17 cellular contexts compared by ENCODE assay signal in the genomic region with DNA sequence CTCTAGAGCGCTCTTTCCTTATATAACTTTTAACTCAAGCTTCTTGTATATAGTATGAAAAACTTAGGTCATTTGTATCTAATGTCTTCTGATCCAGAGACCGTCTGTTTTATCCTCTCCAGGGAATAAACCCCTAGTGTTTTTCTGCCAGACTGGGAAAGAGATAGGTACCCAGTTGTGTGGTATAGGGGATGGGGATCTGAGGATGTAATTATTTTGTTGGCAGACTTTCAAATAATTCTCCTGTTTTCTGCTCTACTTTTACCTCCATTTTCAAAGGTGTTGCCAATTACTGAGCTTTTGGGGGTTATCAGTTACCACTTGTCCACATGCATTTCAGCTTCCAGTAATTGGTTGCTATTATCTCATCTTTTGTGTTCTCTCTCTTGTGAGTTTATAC. TPM values are rescaled to one million over a fixed set of nuclear protein-coding genes. Genes with fewer than 3 reads are reported as not detected.
DNase-seq lines count a peak whose midpoint lies in the region; ATAC-seq lines count a peak whose summit lies in the region.
"Had no signal": no experiment of that assay in that cellular context is flagged by ENCODE, and none has a peak within 500 bp of the region (broad histone marks: within the 10 kb centered on the region; RNA-seq: fewer than 3 reads in every experiment).

No MANE protein-coding gene starts in this region.

- H3K36me3 Mint-ChIP-seq in T-helper 17 cell (ENCODE audit: low read depth) = peaks cover 4% of the 10 kb centered on the region

- H3K27me3 Mint-ChIP-seq in T-helper 17 cell = peaks cover 4% of the 10 kb centered on the region

- peak overlapping the region; percentile 62 for H3K27ac Mint-ChIP-seq in T-helper 17 cell
- H3K27ac Mint-ChIP-seq: CD8-positive, alpha-beta T cell; HFFc6; T-helper 2 cell treated with Interferon-gamma antibody and Interleukin-4, amounts not matched to agents 5 μg/mL and 100 μg/mL, for 36 hours had no signal

- no peaks in the 10 kb centered on the region for H3K4me1 Mint-ChIP-seq in T-helper 17 cell

- H3K9me3 ChIP-seq in T-helper 17 cell (ENCODE audit: control insufficient read depth, low read length, poor library complexity, severe bottlenecking) = no peaks in the 10 kb centered on the region

- DNase-seq in NCI-H2196 treated with DMSO at 0.1 percent for 48 hours (lab: John Stamatoyannopoulos, UW; ENCODE audit: unreplicated experiment) (peak; percentile 16), NCI-H2196 (lab: John Stamatoyannopoulos, UW; ENCODE audit: unreplicated experiment) (no peak), NCI-H1436 treated with DMSO at 0.1 percent for 48 hours (lab: John Stamatoyannopoulos, UW) (peak; percentile 90), NCI-H2171 (lab: John Stamatoyannopoulos, UW) (peak; percentile 66), T-helper 17 cell (no peak), SK-N-DZ (ENCODE audit: low spot score) (no peak)
- no peak for DNase-seq in stimulated activated CD4-positive, alpha-beta T cell treated with anti-CD3 and anti-CD28 coated beads, Interleukin-4, amount 100 ng/mL, for 1 hour
- DNase-seq: CD8-positive, alpha-beta T cell; EL; HFFc6; NCI-H1048; NCI-H226; NCI-H526 treated with DMSO at 0.1 percent for 48 hours; PC-3; SW 1271 had no signal

- ATAC-seq in T-helper 17 cell = no peak
- ATAC-seq in HG02763 (IDR thresholded peaks at IDR 0.05; ENCODE audit: unreplicated experiment) = no peak
- ATAC-seq: CD8-positive, alpha-beta T cell; PC-3 had no signal

- no peak overlapping the region for H3K4me3 Mint-ChIP-seq in T-helper 17 cell
- H3K4me3 Mint-ChIP-seq: CD8-positive, alpha-beta T cell; HFFc6; T-helper 2 cell treated with Interferon-gamma antibody and Interleukin-4, amounts not matched to agents 5 μg/mL and 100 μg/mL, for 36 hours had no signal

RNA-seq across cellular contexts. Expression of gene CCDC171, which starts 17.9 kb away (rescaled TPM):
- total RNA-seq in T-helper 17 cell = 1 to 10 TPM in 1 of 2 donors, under 1 TPM in 1; 0.52 to 1.5 TPM
- polyA plus RNA-seq in SK-N-DZ (2014; cell fraction: cytosol; rRNA removed) = 2.0 and 2.1 TPM in 2 replicates
- 4.2 and 10.3 TPM in 2 replicates for polyA plus RNA-seq in SK-N-DZ (2014; cell fraction: nucleus; rRNA removed)

RNA-seq across cellular contexts. Expression of gene PSIP1, which starts 60.0 kb away (rescaled TPM):
- total RNA-seq in T-helper 17 cell = 100 to 1,000 TPM; 115 to 117 TPM
- 90.5 and 107 TPM in 2 replicates for polyA plus RNA-seq in SK-N-DZ (2014; cell fraction: cytosol; rRNA removed)
- polyA plus RNA-seq in SK-N-DZ (2014; cell fraction: nucleus; rRNA removed) = 147 and 165 TPM in 2 replicates

Comparison
In these comparisons a context has a peak if more than half of its experiments do, and no peak if none do; other contexts are left out.
1. DNase-seq: peak in NCI-H2196 treated with DMSO at 0.1 percent for 48 hours (single experiment), NCI-H1436 treated with DMSO at 0.1 percent for 48 hours (single experiment) and NCI-H2171 (single experiment); none in NCI-H2196 (single experiment), T-helper 17 cell (0 of 3), SK-N-DZ (single experiment) and stimulated activated CD4-positive, alpha-beta T cell treated with anti-CD3 and anti-CD28 coated beads, Interleukin-4, amount 100 ng/mL, for 1 hour (single experiment).